Comparison of ENCODE assay signal across 9 cellular contexts in genomic region chr12:53695148-53696138, GRCh38. TPM values are rescaled to one million over a fixed set of nuclear protein-coding genes. Genes with fewer than 3 reads are reported as not detected.
A peak's percentile ranks its signal among the peaks of the same experiment; 100 is the strongest.
DNase-seq lines count a peak whose midpoint lies in the region; ATAC-seq and TF ChIP-seq lines count a peak whose summit lies in the region.
"Had no signal": no experiment of that assay in that cellular context is flagged by ENCODE, and none has a peak within 500 bp of the region (broad histone marks: within the 10 kb centered on the region; RNA-seq: fewer than 3 reads in every experiment).

No MANE protein-coding gene starts in this region.

- ATAC-seq in upper lobe of right lung (peak; percentile 53), GM18505 (IDR thresholded peaks at IDR 0.05; ENCODE audit: unreplicated experiment) (no peak)

- H3K9me3 ChIP-seq in effector memory CD4-positive, alpha-beta T cell (ENCODE audit: control insufficient read depth, low read length), result no peaks in the 10 kb centered on the region
- H3K9me3 ChIP-seq in upper lobe of right lung, result no peaks in the 10 kb centered on the region

- no peak for TF ChIP-seq CTCF in upper lobe of right lung (IDR thresholded peaks at IDR 0.05)

- H3K36me3 ChIP-seq in effector memory CD4-positive, alpha-beta T cell (ENCODE audit: control insufficient read depth, insufficient read depth, low read length), result no peaks in the 10 kb centered on the region
- H3K36me3 ChIP-seq in upper lobe of right lung, result no peaks in the 10 kb centered on the region

- no peak overlapping the region for H3K27ac ChIP-seq in effector memory CD4-positive, alpha-beta T cell (ENCODE audit: insufficient read depth, low read length, poor library complexity, severe bottlenecking)
- H3K27ac ChIP-seq in upper lobe of right lung, result no peak overlapping the region

- peak; percentile 37 for DNase-seq in NCI-H1092 treated with DMSO at 0.1 percent for 48 hours (lab: John Stamatoyannopoulos, UW)
- no peak for DNase-seq in NCI-H1092 (lab: John Stamatoyannopoulos, UW)
- peak; percentile 18 for DNase-seq in activated CD4-positive, alpha-beta T cell treated with anti-CD3 and anti-CD28 coated beads for 1 hour
- DNase-seq in effector memory CD4-positive, alpha-beta T cell, result peak; percentile 11 to 31 (median 26)
- peak; percentile 89 for DNase-seq in mesenteric fat pad (ENCODE audit: low spot score)
- DNase-seq in upper lobe of right lung, result peak; percentile 69
- DNase-seq in GOT3 (lab: John Stamatoyannopoulos, UW), result no peak

- TF ChIP-seq POLR2A in GM18505 (IDR thresholded peaks at IDR 0.05; ENCODE audit: borderline replicate concordance, extremely low read depth, insufficient read depth, insufficient read length), result no peak

- peak overlapping the region; percentile 22 for H3K4me3 ChIP-seq in effector memory CD4-positive, alpha-beta T cell (ENCODE audit: insufficient read depth, low read depth, low read length, poor library complexity, severe bottlenecking)
- H3K4me3 ChIP-seq in upper lobe of right lung, result peak overlapping the region; percentile 5

- intact Hi-C loops in upper lobe of right lung (cut with DNase I), result no loop called here

- H3K4me1 ChIP-seq in effector memory CD4-positive, alpha-beta T cell (ENCODE audit: control insufficient read depth, insufficient read depth, low read length, poor library complexity, severe bottlenecking), result peaks cover 23% of the 10 kb centered on the region
- peaks cover 19% of the 10 kb centered on the region for H3K4me1 ChIP-seq in upper lobe of right lung

- H3K27me3 ChIP-seq in effector memory CD4-positive, alpha-beta T cell (replicated peaks; ENCODE audit: control insufficient read depth, insufficient read depth, low read length, poor library complexity, severe bottlenecking), result peaks cover 52% of the 10 kb centered on the region
- peaks cover 71% of the 10 kb centered on the region for H3K27me3 ChIP-seq in upper lobe of right lung

RNA-seq across cellular contexts. Expression of gene ATP5MC2, which starts 19.6 kb away (rescaled TPM):
- total RNA-seq in mesenteric fat pad, result 194 TPM
- 236 TPM for total RNA-seq in upper lobe of right lung

RNA-seq across cellular contexts. Expression of gene CALCOCO1, which starts 31.8 kb away (rescaled TPM):
- total RNA-seq in mesenteric fat pad (165 TPM), upper lobe of right lung (191 TPM)

RNA-seq across cellular contexts. Expression of gene CISTR, which starts 56.3 kb away (rescaled TPM):
- total RNA-seq in mesenteric fat pad (not detected), upper lobe of right lung (not detected)
- total RNA-seq: activated CD8-positive, alpha-beta memory T cell treated with anti-CD3 and anti-CD28 coated beads for 36 hours had no signal

Comparison
In these comparisons a context has a peak if more than half of its experiments do, and no peak if none do; other contexts are left out.
1. DNase-seq: peak in NCI-H1092 treated with DMSO at 0.1 percent for 48 hours (single experiment), activated CD4-positive, alpha-beta T cell treated with anti-CD3 and anti-CD28 coated beads for 1 hour (single experiment), effector memory CD4-positive, alpha-beta T cell (3 of 3), mesenteric fat pad (single experiment) and upper lobe of right lung (single experiment); none in NCI-H1092 (single experiment) and GOT3 (single experiment).